21 cellular contexts compared by ENCODE assay signal in the genomic region with DNA sequence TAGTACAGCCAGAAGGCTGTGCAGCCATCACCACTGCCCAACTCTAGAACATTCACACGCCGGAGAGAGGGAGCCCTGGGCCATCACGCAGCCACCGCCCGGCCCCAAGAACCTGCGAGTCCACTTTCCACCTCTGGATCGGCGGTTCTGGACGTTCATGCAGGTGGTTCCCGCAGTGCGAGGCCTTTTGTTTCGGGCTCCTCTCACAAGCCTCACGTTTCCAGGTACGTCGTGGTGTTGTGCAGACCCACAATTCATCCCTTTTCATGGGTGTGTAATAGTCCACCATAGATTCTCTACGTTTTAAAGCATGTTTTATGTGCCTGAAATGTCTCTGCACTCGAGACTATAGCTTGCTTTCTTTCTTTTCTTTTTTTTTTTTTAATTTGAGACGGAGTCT.
"Had no signal": no experiment of that assay in that cellular context is flagged by ENCODE, and none has a peak within 500 bp of the region (broad histone marks: within the 10 kb centered on the region; RNA-seq: fewer than 3 reads in every experiment).

No MANE protein-coding gene starts in this region.

- H3K9me3 ChIP-seq: esophagus squamous epithelium, gastrocnemius medialis, sigmoid colon had no signal

- H3K9me3 Mint-ChIP-seq: activated CD4-positive, alpha-beta memory T cell treated with anti-CD3 and anti-CD28 coated beads for 36 hours; activated naive CD4-positive, alpha-beta T cell treated with anti-CD3 and anti-CD28 coated beads, Interleukin-2, amount 50 U/mL, for 24 hours; activated T-cell treated with anti-CD3 and anti-CD28 coated beads, Interleukin-2, amount 50 U/mL, for 72 hours; effector memory CD8-positive, alpha-beta T cell; memory B cell; naive B cell; stimulated activated naive B cell treated with anti-CD40 and anti-IgM and Interleukin-4, amounts not matched to agents 10 μg/mL and 1 μg/mL and 100 μg/mL, for 72 hours; type B pancreatic cell had no signal

- H3K36me3 ChIP-seq: esophagus squamous epithelium, gastrocnemius medialis, sigmoid colon had no signal

- H3K4me1 Mint-ChIP-seq: activated naive CD4-positive, alpha-beta T cell treated with anti-CD3 and anti-CD28 coated beads, Interleukin-2, amount 50 U/mL, for 24 hours; memory B cell; naive B cell; stimulated activated naive B cell treated with anti-CD40 and anti-IgM and Interleukin-4, amounts not matched to agents 10 μg/mL and 1 μg/mL and 100 μg/mL, for 72 hours had no signal

- H3K4me3 Mint-ChIP-seq: activated CD4-positive, alpha-beta memory T cell treated with anti-CD3 and anti-CD28 coated beads for 36 hours; activated naive CD4-positive, alpha-beta T cell treated with anti-CD3 and anti-CD28 coated beads, Interleukin-2, amount 50 U/mL, for 24 hours; activated T-cell treated with anti-CD3 and anti-CD28 coated beads, Interleukin-2, amount 50 U/mL, for 72 hours; brain; effector memory CD8-positive, alpha-beta T cell; memory B cell; naive B cell; stimulated activated naive B cell treated with anti-CD40 and anti-IgM and Interleukin-4, amounts not matched to agents 10 μg/mL and 1 μg/mL and 100 μg/mL, for 72 hours; type B pancreatic cell had no signal

- H3K4me1 ChIP-seq: gastrocnemius medialis had no signal

- H3K27me3 Mint-ChIP-seq: activated naive CD4-positive, alpha-beta T cell treated with anti-CD3 and anti-CD28 coated beads, Interleukin-2, amount 50 U/mL, for 24 hours; brain; type B pancreatic cell had no signal

- H3K27ac ChIP-seq: gastrocnemius medialis had no signal

- DNase-seq: activated CD4-positive, alpha-beta memory T cell treated with anti-CD3 and anti-CD28 coated beads for 36 hours; activated CD4-positive, alpha-beta T cell treated with anti-CD3 and anti-CD28 coated beads for 48 hours; activated effector memory CD4-positive, alpha-beta T cell treated with anti-CD3 and anti-CD28 coated beads, Interleukin-2, amount 50 U/mL, for 16 hours; activated T-cell treated with anti-CD3 and anti-CD28 coated beads, Interleukin-2, amount 50 U/mL, for 72 hours; anterior cingulate cortex; central memory CD4-positive, alpha-beta T cell; dorsolateral prefrontal cortex; effector memory CD8-positive, alpha-beta T cell; esophagus squamous epithelium; hippocampal formation; naive B cell; nucleus accumbens; stimulated activated CD4-positive, alpha-beta T cell treated with anti-CD3 and anti-CD28 coated beads, Interleukin-2, amount 100 ng/mL, for 48 hours; stimulated activated CD8-positive, alpha-beta memory T cell treated with anti-CD3 and anti-CD28 coated beads, Interleukin-4, amount 100 ng/mL, for 48 hours; stimulated activated naive B cell treated with anti-CD40 and anti-IgM and Interleukin-4, amounts not matched to agents 10 μg/mL and 1 μg/mL and 100 μg/mL, for 72 hours had no signal

- H3K27ac Mint-ChIP-seq: activated CD4-positive, alpha-beta memory T cell treated with anti-CD3 and anti-CD28 coated beads for 36 hours; activated naive CD4-positive, alpha-beta T cell treated with anti-CD3 and anti-CD28 coated beads, Interleukin-2, amount 50 U/mL, for 24 hours; activated T-cell treated with anti-CD3 and anti-CD28 coated beads, Interleukin-2, amount 50 U/mL, for 72 hours; effector memory CD8-positive, alpha-beta T cell; memory B cell; stimulated activated naive B cell treated with anti-CD40 and anti-IgM and Interleukin-4, amounts not matched to agents 10 μg/mL and 1 μg/mL and 100 μg/mL, for 72 hours had no signal

- H3K4me3 ChIP-seq: dorsolateral prefrontal cortex, esophagus squamous epithelium, gastrocnemius medialis, sigmoid colon had no signal

- H3K27me3 ChIP-seq: esophagus squamous epithelium, gastrocnemius medialis, sigmoid colon had no signal

- H3K36me3 Mint-ChIP-seq: activated CD4-positive, alpha-beta memory T cell treated with anti-CD3 and anti-CD28 coated beads for 36 hours; activated naive CD4-positive, alpha-beta T cell treated with anti-CD3 and anti-CD28 coated beads, Interleukin-2, amount 50 U/mL, for 24 hours; brain; memory B cell; naive B cell; stimulated activated naive B cell treated with anti-CD40 and anti-IgM and Interleukin-4, amounts not matched to agents 10 μg/mL and 1 μg/mL and 100 μg/mL, for 72 hours; type B pancreatic cell had no signal
